Comparison of ENCODE assay signal across 10 cellular contexts in genomic region chr22:44202261-44202789, GRCh38. TPM values are rescaled to one million over a fixed set of nuclear protein-coding genes. Genes with fewer than 3 reads are reported as not detected.
DNase-seq lines count a peak whose midpoint lies in the region; ATAC-seq, FAIRE-seq and TF ChIP-seq lines count a peak whose summit lies in the region.
"Had no signal": no experiment of that assay in that cellular context is flagged by ENCODE, and none has a peak within 500 bp of the region (broad histone marks: within the 10 kb centered on the region; RNA-seq: fewer than 3 reads in every experiment).

No MANE protein-coding gene starts in this region.

- intact Hi-C loops in Right ventricle myocardium inferior (cut with DNase I) (no loop called here), Right ventricle myocardium superior (cut with DNase I) (no loop called here)

- H3K9me3 ChIP-seq in adipocyte (ENCODE audit: control insufficient read depth, low read length) (no peaks in the 10 kb centered on the region), hepatocyte (ENCODE audit: low read depth) (no peaks in the 10 kb centered on the region), T-helper 17 cell (ENCODE audit: control insufficient read depth, low read length, poor library complexity, severe bottlenecking) (no peaks in the 10 kb centered on the region)
- H3K9me3 ChIP-seq: upper lobe of right lung had no signal

- H3K27me3 ChIP-seq in adipocyte (replicated peaks; ENCODE audit: control insufficient read depth, insufficient read depth, low read length), result peaks cover 32% of the 10 kb centered on the region
- H3K27me3 ChIP-seq in hepatocyte, result no peaks in the 10 kb centered on the region

- no peaks in the 10 kb centered on the region for H3K79me2 ChIP-seq in hepatocyte

- H3K4me3 Mint-ChIP-seq in T-helper 17 cell, result no peak overlapping the region
- H3K4me3 Mint-ChIP-seq: B cell had no signal

- peaks cover 15% of the 10 kb centered on the region for H3K36me3 Mint-ChIP-seq in T-helper 17 cell (ENCODE audit: low read depth)

- H3K27ac Mint-ChIP-seq in T-helper 17 cell, result no peak overlapping the region

- H3K27ac ChIP-seq in hepatocyte, result peak overlapping the region; percentile 74
- H3K27ac ChIP-seq: upper lobe of right lung had no signal

- peak overlapping the region; percentile 33 for H3K9ac ChIP-seq in adipocyte (ENCODE audit: low read length)

- ATAC-seq in Right ventricle myocardium inferior (no peak), Right ventricle myocardium superior (ENCODE audit: poor library complexity) (no peak), T-helper 17 cell (no peak)
- ATAC-seq: upper lobe of right lung had no signal

- DNase-seq in Right ventricle myocardium inferior (ENCODE audit: missing footprints) (peak; percentile 32), Right ventricle myocardium superior (no peak), adipocyte (ENCODE audit: low read depth) (peak; percentile 77), hepatocyte (ENCODE audit: low spot score) (peak; percentile 48), urothelium cell line (ENCODE audit: low spot score) (peak; percentile 66), HK-2 (ENCODE audit: unreplicated experiment) (no peak), T-helper 17 cell (no peak), 8988T (no peak)
- DNase-seq: upper lobe of right lung had no signal

- peaks cover 10% of the 10 kb centered on the region for H3K4me1 Mint-ChIP-seq in T-helper 17 cell

- TF ChIP-seq CTCF in hepatocyte (IDR thresholded peaks at IDR 0.05; ENCODE audit: poor library complexity), result no peak

- H2AFZ ChIP-seq in hepatocyte, result no peak overlapping the region

- H3K4me1 ChIP-seq in adipocyte (ENCODE audit: control insufficient read depth, insufficient read depth, low read length) (peaks cover 24% of the 10 kb centered on the region), hepatocyte (ENCODE audit: insufficient read depth) (peaks cover 11% of the 10 kb centered on the region)
- H3K4me1 ChIP-seq: upper lobe of right lung had no signal

- H3K4me2 ChIP-seq in hepatocyte, result peak overlapping the region; percentile 20

- WGBS in hepatocyte (ENCODE audit: low lambda C conversion rate, missing lambda C conversion rate), result 60% methylated on average over 11 of the region's 11 CpGs

- H3K4me3 ChIP-seq in adipocyte (ENCODE audit: low read length) (no peak overlapping the region), hepatocyte (no peak overlapping the region)
- H3K4me3 ChIP-seq: upper lobe of right lung had no signal

- H3K36me3 ChIP-seq in adipocyte (ENCODE audit: control insufficient read depth, insufficient read depth, low read length, severe bottlenecking) (no peaks in the 10 kb centered on the region), hepatocyte (replicated peaks; ENCODE audit: insufficient read depth, low read depth) (no peaks in the 10 kb centered on the region)
- H3K36me3 ChIP-seq: upper lobe of right lung had no signal

- H3K27me3 Mint-ChIP-seq in T-helper 17 cell, result no peaks in the 10 kb centered on the region
- H3K27me3 Mint-ChIP-seq: B cell had no signal

- no peaks in the 10 kb centered on the region for H3K9me2 ChIP-seq in hepatocyte (replicated peaks; ENCODE audit: insufficient read depth)

- no peaks in the 10 kb centered on the region for H4K20me1 ChIP-seq in hepatocyte (ENCODE audit: insufficient read depth, poor library complexity, severe bottlenecking)

- no peak for FAIRE-seq in urothelium cell line (lab: Jason Lieb, UNC)

RNA-seq across cellular contexts. Expression of gene PARVG, which starts 21.6 kb away (rescaled TPM):
- total RNA-seq in Right ventricle myocardium inferior (3.1 TPM), Right ventricle myocardium superior (3.5 TPM), hepatocyte (0.96 and 1.00 TPM in 2 replicates), T-helper 17 cell (10 to 100 TPM; 89.1 to 94.7 TPM)
- 0.77 and 2.8 TPM in 2 replicates for polyA plus RNA-seq in hepatocyte

Comparison
In these comparisons a context has a peak if more than half of its experiments do, and no peak if none do; other contexts are left out.
1. DNase-seq: peak in Right ventricle myocardium inferior (single experiment), adipocyte (single experiment), hepatocyte (single experiment) and urothelium cell line (single experiment); none in Right ventricle myocardium superior (single experiment), HK-2 (single experiment), T-helper 17 cell (0 of 3) and 8988T (single experiment).
2. RNA of gene PARVG, which starts 21.6 kb away (total RNA-seq): 89.1 to 94.7 TPM in T-helper 17 cell; 3.5 TPM in Right ventricle myocardium superior (single experiment), 3.1 TPM in Right ventricle myocardium inferior (single experiment) and 0.96 to 1.00 TPM in hepatocyte; every median in the first group is over 10 times any median in the second.